In the genomic region with DNA sequence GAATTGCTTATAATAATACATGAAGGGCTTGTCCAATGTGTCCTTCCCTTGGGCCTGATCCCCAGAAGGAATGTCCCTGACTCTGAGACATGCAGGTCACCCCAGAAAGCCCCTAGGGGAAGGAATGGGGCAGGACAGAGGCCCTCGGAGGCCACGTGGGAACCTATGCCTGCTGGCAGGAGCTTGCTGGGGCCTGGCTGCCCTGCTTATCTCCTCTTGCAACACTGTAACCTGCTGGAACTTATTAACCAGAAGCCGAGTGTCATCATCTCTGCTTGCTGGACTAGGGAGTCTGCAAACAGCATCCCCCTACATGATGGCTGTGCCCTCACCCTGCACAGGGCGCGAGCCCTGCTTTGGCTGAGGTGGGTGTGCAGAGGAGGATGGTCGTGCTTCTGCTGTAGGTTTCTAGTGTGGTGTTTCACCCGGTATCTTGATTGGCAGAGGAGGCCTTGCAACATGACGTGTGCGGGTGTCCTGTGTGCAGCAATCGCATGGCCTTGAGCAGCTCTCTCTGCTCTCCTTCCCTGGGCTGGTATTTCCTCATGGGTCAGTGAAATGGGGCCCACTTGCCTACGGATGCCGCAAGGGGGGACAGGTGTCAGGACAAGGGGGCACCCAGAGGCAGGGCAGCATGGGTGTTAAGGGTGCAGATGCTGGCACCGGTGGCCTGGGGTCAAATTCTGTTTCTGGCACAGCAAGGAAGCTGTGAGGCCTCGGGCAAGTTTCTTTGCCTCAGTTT, we compare ENCODE assay signal across 1 cellular context.
TF ChIP-seq lines count a peak whose summit lies in the region.

No MANE protein-coding gene starts in this region.

TF ChIP-seq in HepG2, 621 proteins besides CTCF, POLR2A, EP300 and RAD21 (continued from another document and continues in another):
- TF ChIP-seq HDAC6 (IDR thresholded peaks at IDR 0.05; ENCODE audit: low read depth, low read length) (no peak), SMAD3 (CRISPR knock-in tag; IDR thresholded peaks at IDR 0.05) (peak; percentile 95), ZNF737 (CRISPR knock-in tag; IDR thresholded peaks at IDR 0.05; ENCODE audit: borderline replicate concordance) (0 out of 2 replicates have a peak, but pooled peaks have one; percentile 53), DMAP1 (CRISPR knock-in tag; IDR thresholded peaks at IDR 0.05) (peak; percentile 95), ZNF17 (CRISPR knock-in tag; IDR thresholded peaks at IDR 0.05) (no peak), ZNF747 (CRISPR knock-in tag; IDR thresholded peaks at IDR 0.05; ENCODE audit: borderline replicate concordance) (peak; percentile 54; the same call in 1 of the 2 replicates), NFIC (IDR thresholded peaks at IDR 0.05; ENCODE audit: low read length) (no peak), KAT2B (IDR thresholded peaks at IDR 0.05; ENCODE audit: borderline replicate concordance, low read depth, low read length) (no peak), ATRX (CRISPR knock-in tag; IDR thresholded peaks at IDR 0.05; ENCODE audit: borderline replicate concordance) (no peak), HIVEP1 (CRISPR knock-in tag; IDR thresholded peaks at IDR 0.05) (peak; percentile 93), KLF9 (CRISPR knock-in tag; IDR thresholded peaks at IDR 0.05; ENCODE audit: low read depth) (no peak), ZNF34 (CRISPR knock-in tag; IDR thresholded peaks at IDR 0.05; ENCODE audit: borderline replicate concordance) (no peak), ZNF468 (CRISPR knock-in tag; IDR thresholded peaks at IDR 0.05) (no peak), ETV6 (CRISPR knock-in tag; conservative IDR thresholded peaks at IDR 0.05) (0 out of 2 replicates have a peak, but pooled peaks have one; percentile 52), SUZ12 (IDR thresholded peaks at IDR 0.05; ENCODE audit: low read depth, low read length) (no peak), BHLHE40 (IDR thresholded peaks at IDR 0.05; ENCODE audit: low read length) (no peak), RBM22 (optimal IDR thresholded peaks at IDR 0.05; ENCODE audit: low read length) (peak; percentile 49), ZNF407 (CRISPR knock-in tag; IDR thresholded peaks at IDR 0.05; ENCODE audit: not compliant biosample characterization) (no peak), PAX8 (CRISPR knock-in tag; IDR thresholded peaks at IDR 0.05; ENCODE audit: borderline replicate concordance) (no peak), HINFP (CRISPR knock-in tag; IDR thresholded peaks at IDR 0.05; ENCODE audit: low read depth) (no peak; the same call in 1 of the 2 replicates), MAFG (CRISPR knock-in tag; IDR thresholded peaks at IDR 0.05) (no peak), HNRNPLL (IDR thresholded peaks at IDR 0.05; ENCODE audit: low read depth, low read length, poor library complexity, severe bottlenecking) (no peak), MIER2 (CRISPR knock-in tag; IDR thresholded peaks at IDR 0.05) (no peak)
- TF ChIP-seq, protein P1, sequence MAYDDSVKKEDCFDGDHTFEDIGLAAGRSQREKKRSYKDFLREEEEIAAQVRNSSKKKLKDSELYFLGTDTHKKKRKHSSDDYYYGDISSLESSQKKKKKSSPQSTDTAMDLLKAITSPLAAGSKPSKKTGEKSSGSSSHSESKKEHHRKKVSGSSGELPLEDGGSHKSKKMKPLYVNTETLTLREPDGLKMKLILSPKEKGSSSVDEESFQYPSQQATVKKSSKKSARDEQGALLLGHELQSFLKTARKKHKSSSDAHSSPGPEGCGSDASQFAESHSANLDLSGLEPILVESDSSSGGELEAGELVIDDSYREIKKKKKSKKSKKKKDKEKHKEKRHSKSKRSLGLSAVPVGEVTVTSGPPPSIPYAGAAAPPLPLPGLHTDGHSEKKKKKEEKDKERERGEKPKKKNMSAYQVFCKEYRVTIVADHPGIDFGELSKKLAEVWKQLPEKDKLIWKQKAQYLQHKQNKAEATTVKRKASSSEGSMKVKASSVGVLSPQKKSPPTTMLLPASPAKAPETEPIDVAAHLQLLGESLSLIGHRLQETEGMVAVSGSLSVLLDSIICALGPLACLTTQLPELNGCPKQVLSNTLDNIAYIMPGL (CRISPR knock-in tag; IDR thresholded peaks at IDR 0.05; ENCODE audit: borderline replicate concordance in 1 of 2, low read depth in 1 of 2), result peak; percentile 76 to 80
- TF ChIP-seq, protein P2, sequence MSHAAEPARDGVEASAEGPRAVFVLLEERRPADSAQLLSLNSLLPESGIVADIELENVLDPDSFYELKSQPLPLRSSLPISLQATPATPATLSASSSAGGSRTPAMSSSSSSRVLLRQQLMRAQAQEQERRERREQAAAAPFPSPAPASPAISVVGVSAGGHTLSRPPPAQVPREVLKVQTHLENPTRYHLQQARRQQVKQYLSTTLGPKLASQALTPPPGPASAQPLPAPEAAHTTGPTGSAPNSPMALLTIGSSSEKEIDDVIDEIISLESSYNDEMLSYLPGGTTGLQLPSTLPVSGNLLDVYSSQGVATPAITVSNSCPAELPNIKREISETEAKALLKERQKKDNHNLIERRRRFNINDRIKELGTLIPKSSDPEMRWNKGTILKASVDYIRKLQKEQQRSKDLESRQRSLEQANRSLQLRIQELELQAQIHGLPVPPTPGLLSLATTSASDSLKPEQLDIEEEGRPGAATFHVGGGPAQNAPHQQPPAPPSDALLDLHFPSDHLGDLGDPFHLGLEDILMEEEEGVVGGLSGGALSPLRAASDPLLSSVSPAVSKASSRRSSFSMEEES (CRISPR knock-in tag; IDR thresholded peaks at IDR 0.05), result peak; percentile 80; the same call in 1 of the 2 replicates
- TF ChIP-seq, protein P3, sequence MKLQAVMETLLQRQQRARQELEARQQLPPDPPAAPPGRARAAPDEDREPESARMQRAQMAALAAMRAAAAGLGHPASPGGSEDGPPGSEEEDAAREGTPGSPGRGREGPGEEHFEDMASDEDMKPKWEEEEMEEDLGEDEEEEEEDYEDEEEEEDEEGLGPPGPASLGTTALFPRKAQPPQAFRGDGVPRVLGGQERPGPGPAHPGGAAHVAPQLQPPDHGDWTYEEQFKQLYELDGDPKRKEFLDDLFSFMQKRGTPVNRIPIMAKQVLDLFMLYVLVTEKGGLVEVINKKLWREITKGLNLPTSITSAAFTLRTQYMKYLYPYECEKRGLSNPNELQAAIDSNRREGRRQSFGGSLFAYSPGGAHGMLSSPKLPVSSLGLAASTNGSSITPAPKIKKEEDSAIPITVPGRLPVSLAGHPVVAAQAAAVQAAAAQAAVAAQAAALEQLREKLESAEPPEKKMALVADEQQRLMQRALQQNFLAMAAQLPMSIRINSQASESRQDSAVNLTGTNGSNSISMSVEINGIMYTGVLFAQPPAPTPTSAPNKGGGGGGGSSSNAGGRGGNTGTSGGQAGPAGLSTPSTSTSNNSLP (IDR thresholded peaks at IDR 0.05; ENCODE audit: low read depth, low read length), result no peak
- TF ChIP-seq, protein P4, sequence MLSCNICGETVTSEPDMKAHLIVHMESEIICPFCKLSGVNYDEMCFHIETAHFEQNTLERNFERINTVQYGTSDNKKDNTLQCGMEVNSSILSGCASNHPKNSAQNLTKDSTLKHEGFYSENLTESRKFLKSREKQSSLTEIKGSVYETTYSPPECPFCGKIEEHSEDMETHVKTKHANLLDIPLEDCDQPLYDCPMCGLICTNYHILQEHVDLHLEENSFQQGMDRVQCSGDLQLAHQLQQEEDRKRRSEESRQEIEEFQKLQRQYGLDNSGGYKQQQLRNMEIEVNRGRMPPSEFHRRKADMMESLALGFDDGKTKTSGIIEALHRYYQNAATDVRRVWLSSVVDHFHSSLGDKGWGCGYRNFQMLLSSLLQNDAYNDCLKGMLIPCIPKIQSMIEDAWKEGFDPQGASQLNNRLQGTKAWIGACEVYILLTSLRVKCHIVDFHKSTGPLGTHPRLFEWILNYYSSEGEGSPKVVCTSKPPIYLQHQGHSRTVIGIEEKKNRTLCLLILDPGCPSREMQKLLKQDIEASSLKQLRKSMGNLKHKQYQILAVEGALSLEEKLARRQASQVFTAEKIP (CRISPR knock-in tag; IDR thresholded peaks at IDR 0.05; ENCODE audit: borderline replicate concordance), result no peak
- TF ChIP-seq, protein P5, sequence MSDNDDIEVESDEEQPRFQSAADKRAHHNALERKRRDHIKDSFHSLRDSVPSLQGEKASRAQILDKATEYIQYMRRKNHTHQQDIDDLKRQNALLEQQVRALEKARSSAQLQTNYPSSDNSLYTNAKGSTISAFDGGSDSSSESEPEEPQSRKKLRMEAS (IDR thresholded peaks at IDR 0.05), result no peak
- TF ChIP-seq, protein P6, sequence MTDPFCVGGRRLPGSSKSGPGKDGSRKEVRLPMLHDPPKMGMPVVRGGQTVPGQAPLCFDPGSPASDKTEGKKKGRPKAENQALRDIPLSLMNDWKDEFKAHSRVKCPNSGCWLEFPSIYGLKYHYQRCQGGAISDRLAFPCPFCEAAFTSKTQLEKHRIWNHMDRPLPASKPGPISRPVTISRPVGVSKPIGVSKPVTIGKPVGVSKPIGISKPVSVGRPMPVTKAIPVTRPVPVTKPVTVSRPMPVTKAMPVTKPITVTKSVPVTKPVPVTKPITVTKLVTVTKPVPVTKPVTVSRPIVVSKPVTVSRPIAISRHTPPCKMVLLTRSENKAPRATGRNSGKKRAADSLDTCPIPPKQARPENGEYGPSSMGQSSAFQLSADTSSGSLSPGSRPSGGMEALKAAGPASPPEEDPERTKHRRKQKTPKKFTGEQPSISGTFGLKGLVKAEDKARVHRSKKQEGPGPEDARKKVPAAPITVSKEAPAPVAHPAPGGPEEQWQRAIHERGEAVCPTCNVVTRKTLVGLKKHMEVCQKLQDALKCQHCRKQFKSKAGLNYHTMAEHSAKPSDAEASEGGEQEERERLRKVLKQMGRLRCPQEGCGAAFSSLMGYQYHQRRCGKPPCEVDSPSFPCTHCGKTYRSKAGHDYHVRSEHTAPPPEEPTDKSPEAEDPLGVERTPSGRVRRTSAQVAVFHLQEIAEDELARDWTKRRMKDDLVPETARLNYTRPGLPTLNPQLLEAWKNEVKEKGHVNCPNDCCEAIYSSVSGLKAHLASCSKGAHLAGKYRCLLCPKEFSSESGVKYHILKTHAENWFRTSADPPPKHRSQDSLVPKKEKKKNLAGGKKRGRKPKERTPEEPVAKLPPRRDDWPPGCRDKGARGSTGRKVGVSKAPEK (CRISPR knock-in tag; IDR thresholded peaks at IDR 0.05; ENCODE audit: borderline replicate concordance), result 0 out of 2 replicates have a peak, but pooled peaks have one; percentile 78
- TF ChIP-seq, protein P7, sequence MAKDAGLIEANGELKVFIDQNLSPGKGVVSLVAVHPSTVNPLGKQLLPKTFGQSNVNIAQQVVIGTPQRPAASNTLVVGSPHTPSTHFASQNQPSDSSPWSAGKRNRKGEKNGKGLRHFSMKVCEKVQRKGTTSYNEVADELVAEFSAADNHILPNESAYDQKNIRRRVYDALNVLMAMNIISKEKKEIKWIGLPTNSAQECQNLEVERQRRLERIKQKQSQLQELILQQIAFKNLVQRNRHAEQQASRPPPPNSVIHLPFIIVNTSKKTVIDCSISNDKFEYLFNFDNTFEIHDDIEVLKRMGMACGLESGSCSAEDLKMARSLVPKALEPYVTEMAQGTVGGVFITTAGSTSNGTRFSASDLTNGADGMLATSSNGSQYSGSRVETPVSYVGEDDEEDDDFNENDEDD (CRISPR knock-in tag; IDR thresholded peaks at IDR 0.05; ENCODE audit: borderline replicate concordance), result peak; percentile 76; the same call in 1 of the 2 replicates
